In the genomic region with DNA sequence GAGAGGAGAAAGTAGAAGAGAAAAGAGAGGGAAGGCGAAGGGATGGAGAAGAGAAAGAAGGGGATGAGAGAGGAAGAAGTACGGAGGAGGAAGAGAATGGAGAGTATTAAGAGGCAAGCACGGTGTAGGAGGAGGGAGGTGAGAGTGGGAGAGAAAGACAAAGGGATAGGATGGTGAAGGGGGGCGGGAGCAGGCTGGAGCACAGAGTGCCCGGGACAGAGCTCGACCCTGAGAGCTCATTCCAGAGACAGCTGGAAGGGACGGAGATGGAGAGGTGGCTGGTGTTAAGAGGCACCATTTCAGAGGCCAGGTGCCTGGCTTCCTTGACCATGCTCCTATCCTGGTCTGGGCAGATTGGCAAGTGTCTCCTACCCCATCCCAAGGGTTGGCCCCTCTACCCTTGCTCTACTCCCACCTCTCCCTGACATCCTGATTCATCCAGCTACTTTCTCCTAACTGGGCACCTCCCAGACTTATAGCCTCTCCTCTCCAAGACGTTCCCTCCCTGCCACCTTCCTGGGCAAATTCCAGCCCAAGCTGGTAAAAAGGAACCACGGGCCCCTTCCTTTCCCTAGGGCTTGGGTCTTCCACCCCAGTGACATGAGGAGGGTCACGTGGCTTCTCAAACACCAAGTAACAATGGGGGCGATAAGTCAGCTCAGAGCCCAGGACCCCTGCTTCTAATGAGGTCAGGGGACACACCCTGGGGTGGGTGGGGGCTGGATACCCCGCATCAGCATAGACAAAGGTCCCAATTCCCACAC, we compare ENCODE assay signal across 10 cellular contexts. TPM values are rescaled to one million over a fixed set of nuclear protein-coding genes. Genes with fewer than 3 reads are reported as not detected.
A peak's percentile ranks its signal among the peaks of the same experiment; 100 is the strongest.
DNase-seq lines count a peak whose midpoint lies in the region; ATAC-seq lines count a peak whose summit lies in the region.
"Had no signal": no experiment of that assay in that cellular context is flagged by ENCODE, and none has a peak within 500 bp of the region (broad histone marks: within the 10 kb centered on the region; RNA-seq: fewer than 3 reads in every experiment).

No MANE protein-coding gene starts in this region.

- H3K4me3 ChIP-seq in subcutaneous abdominal adipose tissue (ENCODE audit: low read depth in 1 of 5, low read length in 5 of 5), result peak overlapping the region in 4 of 5 donors; percentile 71 to 87 (median 78)

- H3K27ac Mint-ChIP-seq in activated T-cell treated with anti-CD3 and anti-CD28 coated beads, Interleukin-2, amount 50 U/mL, for 24 hours, result no peak overlapping the region
- no peak overlapping the region for H3K27ac Mint-ChIP-seq in activated naive CD8-positive, alpha-beta T cell treated with anti-CD3 and anti-CD28 coated beads, Interleukin-2, amount 10 ng/mL, durations not matched to agents 7 days and 5 days
- H3K27ac Mint-ChIP-seq in immature natural killer cell, result peak overlapping the region in 4 of 6 donors; percentile 49 to 77 (median 57)

- no peak overlapping the region for H3K27ac ChIP-seq in subcutaneous abdominal adipose tissue (ENCODE audit: low read depth, low read length)

- H3K9me3 ChIP-seq in subcutaneous abdominal adipose tissue (ENCODE audit: control insufficient read depth in 5 of 5, low read length in 5 of 5), result no peaks in the 10 kb centered on the region

- H3K4me1 Mint-ChIP-seq in activated T-cell treated with anti-CD3 and anti-CD28 coated beads, Interleukin-2, amount 50 U/mL, for 24 hours (ENCODE audit: low read depth), result peaks cover 19% of the 10 kb centered on the region
- peaks cover 23% of the 10 kb centered on the region for H3K4me1 Mint-ChIP-seq in activated naive CD8-positive, alpha-beta T cell treated with anti-CD3 and anti-CD28 coated beads, Interleukin-2, amount 10 ng/mL, durations not matched to agents 7 days and 5 days
- H3K4me1 Mint-ChIP-seq in immature natural killer cell, result peaks cover 22 to 29% of the 10 kb centered on the region in 2 donors

- H3K27me3 Mint-ChIP-seq in activated T-cell treated with anti-CD3 and anti-CD28 coated beads, Interleukin-2, amount 50 U/mL, for 24 hours, result no peaks in the 10 kb centered on the region
- H3K27me3 Mint-ChIP-seq in activated naive CD8-positive, alpha-beta T cell treated with anti-CD3 and anti-CD28 coated beads, Interleukin-2, amount 10 ng/mL, durations not matched to agents 7 days and 5 days, result peaks cover 2% of the 10 kb centered on the region
- peaks cover 8 to 14% (median 13%) of the 10 kb centered on the region in 3 donors for H3K27me3 Mint-ChIP-seq in immature natural killer cell (ENCODE audit: low read depth in 3 of 3)

- H3K9me3 Mint-ChIP-seq in activated T-cell treated with anti-CD3 and anti-CD28 coated beads, Interleukin-2, amount 50 U/mL, for 24 hours, result no peaks in the 10 kb centered on the region
- H3K9me3 Mint-ChIP-seq in activated naive CD8-positive, alpha-beta T cell treated with anti-CD3 and anti-CD28 coated beads, Interleukin-2, amount 10 ng/mL, durations not matched to agents 7 days and 5 days, result no peaks in the 10 kb centered on the region
- no peaks in the 10 kb centered on the region for H3K9me3 Mint-ChIP-seq in immature natural killer cell

- no peak for ATAC-seq in activated naive CD8-positive, alpha-beta T cell treated with anti-CD3 and anti-CD28 coated beads, Interleukin-2, amount 10 ng/mL, durations not matched to agents 7 days and 5 days (ENCODE audit: low read depth)

- POLR2A ChIA-PET in activated naive CD8-positive, alpha-beta T cell treated with anti-CD3 and anti-CD28 coated beads, Interleukin-2, amount 10 ng/mL, durations not matched to agents 7 days and 5 days (lab: Charles Lee), result interaction anchor here (0.7 to 1.4 kb wide), 3 partner anchors 12 to 45 kb away, joined by 3 to 4 read pairs (median 3); no protein-coding TSS in a partner anchor

- no peaks in the 10 kb centered on the region for H3K27me3 ChIP-seq in subcutaneous abdominal adipose tissue (ENCODE audit: control insufficient read depth in 5 of 5, insufficient read depth in 4 of 5, low read length in 5 of 5)

- peak overlapping the region in 1 of 5 donors; percentile 63 for H3K9ac ChIP-seq in subcutaneous abdominal adipose tissue (ENCODE audit: low read length in 5 of 5)

- DNase-seq in activated T-cell treated with anti-CD3 and anti-CD28 coated beads, Interleukin-2, amount 50 U/mL, for 24 hours, result no peak
- DNase-seq in activated T-cell treated with anti-CD3 and anti-CD28 coated beads, Interleukin-2, amount 50 U/mL, for 48 hours, result no peak
- no peak for DNase-seq in activated naive CD8-positive, alpha-beta T cell treated with anti-CD3 and anti-CD28 coated beads, Interleukin-2, amount 10 ng/mL, durations not matched to agents 7 days and 5 days
- DNase-seq in immature natural killer cell (no peak), SHP77 treated with DMSO at 0.1 percent for 48 hours (lab: John Stamatoyannopoulos, UW) (no peak), NCI-H524 treated with DMSO at 0.1 percent for 48 hours (lab: John Stamatoyannopoulos, UW) (no peak), NCI-H2029 treated with DMSO at 0.1 percent for 48 hours (lab: John Stamatoyannopoulos, UW) (no peak)
- DNase-seq: activated CD8-positive, alpha-beta memory T cell treated with anti-CD3 and anti-CD28 coated beads for 24 hours; NCI-H1092 had no signal

- peaks cover 4 to 19% (median 13%) of the 10 kb centered on the region in 5 donors for H3K36me3 ChIP-seq in subcutaneous abdominal adipose tissue (ENCODE audit: control insufficient read depth in 5 of 5, insufficient read depth in 5 of 5, low read length in 5 of 5)

- peaks cover 35% of the 10 kb centered on the region for H3K36me3 Mint-ChIP-seq in activated T-cell treated with anti-CD3 and anti-CD28 coated beads, Interleukin-2, amount 50 U/mL, for 24 hours (ENCODE audit: low read depth)
- peaks cover 11% of the 10 kb centered on the region for H3K36me3 Mint-ChIP-seq in activated naive CD8-positive, alpha-beta T cell treated with anti-CD3 and anti-CD28 coated beads, Interleukin-2, amount 10 ng/mL, durations not matched to agents 7 days and 5 days
- peaks cover 0 to 7% (median 4%) of the 10 kb centered on the region in 3 donors for H3K36me3 Mint-ChIP-seq in immature natural killer cell

- H3K4me3 Mint-ChIP-seq in activated T-cell treated with anti-CD3 and anti-CD28 coated beads, Interleukin-2, amount 50 U/mL, for 24 hours, result peak overlapping the region; percentile 84
- H3K4me3 Mint-ChIP-seq in activated naive CD8-positive, alpha-beta T cell treated with anti-CD3 and anti-CD28 coated beads, Interleukin-2, amount 10 ng/mL, durations not matched to agents 7 days and 5 days, result peak overlapping the region; percentile 81
- H3K4me3 Mint-ChIP-seq in immature natural killer cell, result peak overlapping the region; percentile 59 to 84 (median 75)

- H3K4me1 ChIP-seq in subcutaneous abdominal adipose tissue (ENCODE audit: control insufficient read depth in 5 of 5, insufficient read depth in 5 of 5, low read length in 5 of 5), result peaks cover 4 to 41% (median 33%) of the 10 kb centered on the region in 5 donors

RNA-seq across cellular contexts. Expression of gene CLCN2, which starts 1.2 kb away (rescaled TPM):
- 1 to 10 TPM; 5.7 to 6.8 TPM for total RNA-seq in activated naive CD8-positive, alpha-beta T cell treated with anti-CD3 and anti-CD28 coated beads, Interleukin-2, amount 10 ng/mL, durations not matched to agents 7 days and 5 days
- polyA plus RNA-seq in immature natural killer cell, result under 1 TPM in 2 of 3 donors, not detected in 1; 0.57 to 0.76 TPM

RNA-seq across cellular contexts. Expression of gene POLR2H, which starts 1.3 kb away (rescaled TPM):
- total RNA-seq in activated naive CD8-positive, alpha-beta T cell treated with anti-CD3 and anti-CD28 coated beads, Interleukin-2, amount 10 ng/mL, durations not matched to agents 7 days and 5 days, result 10 to 100 TPM; 86.5 to 88.2 TPM
- polyA plus RNA-seq in immature natural killer cell, result 10 to 100 TPM; 57.2 to 61.2 (median 59.5) TPM

RNA-seq across cellular contexts. Expression of gene THPO, which starts 17.8 kb away (rescaled TPM):
- not detected for total RNA-seq in activated naive CD8-positive, alpha-beta T cell treated with anti-CD3 and anti-CD28 coated beads, Interleukin-2, amount 10 ng/mL, durations not matched to agents 7 days and 5 days
- not detected for polyA plus RNA-seq in immature natural killer cell

RNA-seq across cellular contexts. Expression of gene CHRD, which starts 19.6 kb away (rescaled TPM):
- not detected for total RNA-seq in activated naive CD8-positive, alpha-beta T cell treated with anti-CD3 and anti-CD28 coated beads, Interleukin-2, amount 10 ng/mL, durations not matched to agents 7 days and 5 days
- polyA plus RNA-seq in immature natural killer cell, result not detected

RNA-seq across cellular contexts. Expression of gene FAM131A, which starts 22.9 kb away (rescaled TPM):
- total RNA-seq in activated naive CD8-positive, alpha-beta T cell treated with anti-CD3 and anti-CD28 coated beads, Interleukin-2, amount 10 ng/mL, durations not matched to agents 7 days and 5 days, result 1 to 10 TPM; 5.5 to 6.1 TPM
- polyA plus RNA-seq in immature natural killer cell, result 1 to 10 TPM; 2.4 to 3.0 (median 2.8) TPM

Comparison
In these comparisons a context has a peak if more than half of its experiments do, and no peak if none do; other contexts are left out.
1. H3K27ac Mint-ChIP-seq: peak in immature natural killer cell (4 of 6); none in activated T-cell treated with anti-CD3 and anti-CD28 coated beads, Interleukin-2, amount 50 U/mL, for 24 hours (single experiment) and activated naive CD8-positive, alpha-beta T cell treated with anti-CD3 and anti-CD28 coated beads, Interleukin-2, amount 10 ng/mL, durations not matched to agents 7 days and 5 days (single experiment).
2. Peak in every context shown above with its lines, with median percentiles within 50 percentile points of each other: H3K4me3 Mint-ChIP-seq.